Comparison of ENCODE assay signal across 9 cellular contexts in genomic region chr12:98653866-98654493, GRCh38.
DNase-seq lines count a peak whose midpoint lies in the region; ATAC-seq, FAIRE-seq and TF ChIP-seq lines count a peak whose summit lies in the region.
"Had no signal": no experiment of that assay in that cellular context is flagged by ENCODE, and none has a peak within 500 bp of the region (broad histone marks: within the 10 kb centered on the region; RNA-seq: fewer than 3 reads in every experiment).

No MANE protein-coding gene starts in this region.

- H3K27me3 ChIP-seq in brain microvascular endothelial cell (replicated peaks) = no peaks in the 10 kb centered on the region
- H3K27me3 ChIP-seq: SJSA1 had no signal

- no peak overlapping the region for H3K4me3 ChIP-seq in brain microvascular endothelial cell (ENCODE audit: low read depth, low read length)
- H3K4me3 ChIP-seq: SJSA1 had no signal

- in situ Hi-C loops in brain microvascular endothelial cell (cut with HindIII; ENCODE audit: low pct_ligation_motif_present, low sequenced_read_pairs) = no loop called here

- TF ChIP-seq CTCF in D721Med (IDR thresholded peaks at IDR 0.05; ENCODE audit: insufficient read depth, missing control alignments) (peak; percentile 89), brain microvascular endothelial cell (IDR thresholded peaks at IDR 0.05; ENCODE audit: low read depth, low read length, missing control alignments) (peak; percentile 49)

- ATAC-seq in GM21390 (IDR thresholded peaks at IDR 0.05; ENCODE audit: unreplicated experiment) = no peak
- ATAC-seq in GM18520 (IDR thresholded peaks at IDR 0.05; ENCODE audit: unreplicated experiment) = no peak

- H3K36me3 ChIP-seq in brain microvascular endothelial cell (replicated peaks) = peaks cover 14% of the 10 kb centered on the region

- H3K27ac ChIP-seq in brain microvascular endothelial cell = no peak overlapping the region
- H3K27ac ChIP-seq: SJSA1 had no signal

- DNase-seq in D721Med (ENCODE audit: insufficient read length, low spot score) (no peak), HCEC 1CT (peak; percentile 50), NCI-H524 (lab: John Stamatoyannopoulos, UW) (peak; percentile 40 to 48), brain microvascular endothelial cell (no peak), left kidney (ENCODE audit: low read depth, low spot score) (peak; percentile 85)
- no peak for DNase-seq in stimulated activated CD4-positive, alpha-beta T cell treated with anti-CD3 and anti-CD28 coated beads, Interleukin-2, amount 100 ng/mL, for 48 hours

- FAIRE-seq in D721Med (lab: Jason Lieb, UNC) = peak; percentile 77

Comparison
In these comparisons a context has a peak if more than half of its experiments do, and no peak if none do; other contexts are left out.
1. DNase-seq: peak in HCEC 1CT (single experiment), NCI-H524 (2 of 2) and left kidney (single experiment); none in D721Med (single experiment), brain microvascular endothelial cell (single experiment) and stimulated activated CD4-positive, alpha-beta T cell treated with anti-CD3 and anti-CD28 coated beads, Interleukin-2, amount 100 ng/mL, for 48 hours (0 of 2).